Comparison of ENCODE assay signal across 1 cellular context in genomic region chr20:23636182-23636907, GRCh38.
TF ChIP-seq lines count a peak whose summit lies in the region.

No MANE protein-coding gene starts in this region.

TF ChIP-seq in HepG2, 621 proteins besides CTCF, POLR2A, EP300 and RAD21 (continued from another document and continues in another):
- TF ChIP-seq KDM6A (CRISPR knock-in tag; IDR thresholded peaks at IDR 0.05; ENCODE audit: low read depth) (no peak), IRF2 (CRISPR knock-in tag; IDR thresholded peaks at IDR 0.05) (0 out of 2 replicates have a peak, but pooled peaks have one; percentile 14), ZBTB42 (CRISPR knock-in tag; IDR thresholded peaks at IDR 0.05) (0 out of 2 replicates have a peak, but pooled peaks have one; percentile 23), RNF219 (CRISPR knock-in tag; IDR thresholded peaks at IDR 0.05) (no peak), NFIB (CRISPR knock-in tag; IDR thresholded peaks at IDR 0.05; ENCODE audit: borderline replicate concordance) (no peak), MTERF4 (CRISPR knock-in tag; IDR thresholded peaks at IDR 0.05) (peak; percentile 63; the same call in 1 of the 2 replicates), MAFF (IDR thresholded peaks at IDR 0.05; ENCODE audit: low read depth, low read length) (no peak), MATR3 (CRISPR knock-in tag; IDR thresholded peaks at IDR 0.05) (no peak), ZNF496 (CRISPR knock-in tag; IDR thresholded peaks at IDR 0.05; ENCODE audit: insufficient replicate concordance) (no peak), ISX (CRISPR knock-in tag; conservative IDR thresholded peaks at IDR 0.05) (no peak), CSRNP2 (CRISPR knock-in tag; conservative IDR thresholded peaks at IDR 0.05; ENCODE audit: low read depth) (no peak), KDM2A (CRISPR knock-in tag; IDR thresholded peaks at IDR 0.05; ENCODE audit: borderline replicate concordance, low read depth) (peak; percentile 34; the same call in 1 of the 2 replicates), ZBTB44 (CRISPR knock-in tag; IDR thresholded peaks at IDR 0.05) (no peak; the same call in 1 of the 2 replicates), ZNF839 (CRISPR knock-in tag; IDR thresholded peaks at IDR 0.05; ENCODE audit: borderline replicate concordance) (no peak), ZNF260 (CRISPR knock-in tag; IDR thresholded peaks at IDR 0.05; ENCODE audit: borderline replicate concordance, low read depth) (no peak), NKX3-1 (CRISPR knock-in tag; IDR thresholded peaks at IDR 0.05) (0 out of 2 replicates have a peak, but pooled peaks have one; percentile 49), JDP2 (CRISPR knock-in tag; IDR thresholded peaks at IDR 0.05; ENCODE audit: borderline replicate concordance) (no peak; the same call in 1 of the 2 replicates), ZNF224 (CRISPR knock-in tag; IDR thresholded peaks at IDR 0.05) (no peak), U2AF2 (IDR thresholded peaks at IDR 0.05; ENCODE audit: low read depth, low read length) (no peak), DMAP1 (CRISPR knock-in tag; IDR thresholded peaks at IDR 0.05) (no peak), ZNF772 (CRISPR knock-in tag; IDR thresholded peaks at IDR 0.05) (peak; percentile 57; the same call in 1 of the 2 replicates), ZNF768 (CRISPR knock-in tag; IDR thresholded peaks at IDR 0.05) (peak; percentile 44; the same call in 1 of the 2 replicates), ZNF670 (CRISPR knock-in tag; IDR thresholded peaks at IDR 0.05; ENCODE audit: borderline replicate concordance) (0 out of 2 replicates have a peak, but pooled peaks have one; percentile 44), ZNF432 (CRISPR knock-in tag; IDR thresholded peaks at IDR 0.05; ENCODE audit: borderline replicate concordance) (no peak), ZNF616 (CRISPR knock-in tag; IDR thresholded peaks at IDR 0.05; ENCODE audit: low read depth) (no peak), KAT7 (CRISPR knock-in tag; IDR thresholded peaks at IDR 0.05; ENCODE audit: borderline replicate concordance) (no peak), ZSCAN5A (CRISPR knock-in tag; IDR thresholded peaks at IDR 0.05; ENCODE audit: borderline replicate concordance) (peak; percentile 30; the same call in 1 of the 2 replicates), NPAS2 (CRISPR knock-in tag; IDR thresholded peaks at IDR 0.05; ENCODE audit: borderline replicate concordance) (no peak), TFAP4 (IDR thresholded peaks at IDR 0.05; ENCODE audit: borderline replicate concordance, low read depth) (peak; percentile 91), MTA1 (CRISPR knock-in tag; IDR thresholded peaks at IDR 0.05; ENCODE audit: borderline replicate concordance) (0 out of 2 replicates have a peak, but pooled peaks have one; percentile 13), AKAP8 (CRISPR knock-in tag; IDR thresholded peaks at IDR 0.05) (peak; percentile 65; the same call in 1 of the 2 replicates), HMG20B (CRISPR knock-in tag; conservative IDR thresholded peaks at IDR 0.05) (no peak), NCOA2 (CRISPR knock-in tag; IDR thresholded peaks at IDR 0.05) (no peak), SPEN (CRISPR knock-in tag; IDR thresholded peaks at IDR 0.05; ENCODE audit: low read depth) (peak; percentile 32; the same call in 1 of the 2 replicates), ZEB1 (IDR thresholded peaks at IDR 0.05; ENCODE audit: insufficient replicate concordance, low read depth) (no peak), ZNF337 (CRISPR knock-in tag; IDR thresholded peaks at IDR 0.05; ENCODE audit: borderline replicate concordance, low read depth) (no peak), ZMYM4 (CRISPR knock-in tag; IDR thresholded peaks at IDR 0.05) (0 out of 2 replicates have a peak, but pooled peaks have one; percentile 33), ZNF121 (CRISPR knock-in tag; IDR thresholded peaks at IDR 0.05) (no peak), ZSCAN31 (CRISPR knock-in tag; IDR thresholded peaks at IDR 0.05; ENCODE audit: low read depth) (peak; percentile 36; the same call in 1 of the 2 replicates)
- TF ChIP-seq, protein P1, sequence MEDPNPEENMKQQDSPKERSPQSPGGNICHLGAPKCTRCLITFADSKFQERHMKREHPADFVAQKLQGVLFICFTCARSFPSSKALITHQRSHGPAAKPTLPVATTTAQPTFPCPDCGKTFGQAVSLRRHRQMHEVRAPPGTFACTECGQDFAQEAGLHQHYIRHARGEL (CRISPR knock-in tag; IDR thresholded peaks at IDR 0.05): no peak
- TF ChIP-seq, protein P2, sequence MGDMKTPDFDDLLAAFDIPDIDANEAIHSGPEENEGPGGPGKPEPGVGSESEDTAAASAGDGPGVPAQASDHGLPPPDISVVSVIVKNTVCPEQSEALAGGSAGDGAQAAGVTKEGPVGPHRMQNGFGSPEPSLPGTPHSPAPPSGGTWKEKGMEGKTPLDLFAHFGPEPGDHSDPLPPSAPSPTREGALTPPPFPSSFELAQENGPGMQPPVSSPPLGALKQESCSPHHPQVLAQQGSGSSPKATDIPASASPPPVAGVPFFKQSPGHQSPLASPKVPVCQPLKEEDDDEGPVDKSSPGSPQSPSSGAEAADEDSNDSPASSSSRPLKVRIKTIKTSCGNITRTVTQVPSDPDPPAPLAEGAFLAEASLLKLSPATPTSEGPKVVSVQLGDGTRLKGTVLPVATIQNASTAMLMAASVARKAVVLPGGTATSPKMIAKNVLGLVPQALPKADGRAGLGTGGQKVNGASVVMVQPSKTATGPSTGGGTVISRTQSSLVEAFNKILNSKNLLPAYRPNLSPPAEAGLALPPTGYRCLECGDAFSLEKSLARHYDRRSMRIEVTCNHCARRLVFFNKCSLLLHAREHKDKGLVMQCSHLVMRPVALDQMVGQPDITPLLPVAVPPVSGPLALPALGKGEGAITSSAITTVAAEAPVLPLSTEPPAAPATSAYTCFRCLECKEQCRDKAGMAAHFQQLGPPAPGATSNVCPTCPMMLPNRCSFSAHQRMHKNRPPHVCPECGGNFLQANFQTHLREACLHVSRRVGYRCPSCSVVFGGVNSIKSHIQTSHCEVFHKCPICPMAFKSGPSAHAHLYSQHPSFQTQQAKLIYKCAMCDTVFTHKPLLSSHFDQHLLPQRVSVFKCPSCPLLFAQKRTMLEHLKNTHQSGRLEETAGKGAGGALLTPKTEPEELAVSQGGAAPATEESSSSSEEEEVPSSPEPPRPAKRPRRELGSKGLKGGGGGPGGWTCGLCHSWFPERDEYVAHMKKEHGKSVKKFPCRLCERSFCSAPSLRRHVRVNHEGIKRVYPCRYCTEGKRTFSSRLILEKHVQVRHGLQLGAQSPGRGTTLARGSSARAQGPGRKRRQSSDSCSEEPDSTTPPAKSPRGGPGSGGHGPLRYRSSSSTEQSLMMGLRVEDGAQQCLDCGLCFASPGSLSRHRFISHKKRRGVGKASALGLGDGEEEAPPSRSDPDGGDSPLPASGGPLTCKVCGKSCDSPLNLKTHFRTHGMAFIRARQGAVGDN (CRISPR knock-in tag; IDR thresholded peaks at IDR 0.05): peak; percentile 88
- TF ChIP-seq, protein P3, sequence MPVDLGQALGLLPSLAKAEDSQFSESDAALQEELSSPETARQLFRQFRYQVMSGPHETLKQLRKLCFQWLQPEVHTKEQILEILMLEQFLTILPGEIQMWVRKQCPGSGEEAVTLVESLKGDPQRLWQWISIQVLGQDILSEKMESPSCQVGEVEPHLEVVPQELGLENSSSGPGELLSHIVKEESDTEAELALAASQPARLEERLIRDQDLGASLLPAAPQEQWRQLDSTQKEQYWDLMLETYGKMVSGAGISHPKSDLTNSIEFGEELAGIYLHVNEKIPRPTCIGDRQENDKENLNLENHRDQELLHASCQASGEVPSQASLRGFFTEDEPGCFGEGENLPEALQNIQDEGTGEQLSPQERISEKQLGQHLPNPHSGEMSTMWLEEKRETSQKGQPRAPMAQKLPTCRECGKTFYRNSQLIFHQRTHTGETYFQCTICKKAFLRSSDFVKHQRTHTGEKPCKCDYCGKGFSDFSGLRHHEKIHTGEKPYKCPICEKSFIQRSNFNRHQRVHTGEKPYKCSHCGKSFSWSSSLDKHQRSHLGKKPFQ (CRISPR knock-in tag; IDR thresholded peaks at IDR 0.05; ENCODE audit: insufficient replicate concordance): no peak
- TF ChIP-seq, protein P4, sequence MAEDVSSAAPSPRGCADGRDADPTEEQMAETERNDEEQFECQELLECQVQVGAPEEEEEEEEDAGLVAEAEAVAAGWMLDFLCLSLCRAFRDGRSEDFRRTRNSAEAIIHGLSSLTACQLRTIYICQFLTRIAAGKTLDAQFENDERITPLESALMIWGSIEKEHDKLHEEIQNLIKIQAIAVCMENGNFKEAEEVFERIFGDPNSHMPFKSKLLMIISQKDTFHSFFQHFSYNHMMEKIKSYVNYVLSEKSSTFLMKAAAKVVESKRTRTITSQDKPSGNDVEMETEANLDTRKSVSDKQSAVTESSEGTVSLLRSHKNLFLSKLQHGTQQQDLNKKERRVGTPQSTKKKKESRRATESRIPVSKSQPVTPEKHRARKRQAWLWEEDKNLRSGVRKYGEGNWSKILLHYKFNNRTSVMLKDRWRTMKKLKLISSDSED (CRISPR knock-in tag; IDR thresholded peaks at IDR 0.05): peak; percentile 92; the same call in 1 of the 2 replicates
